ENCODE assay signal across 8 cellular contexts in the genomic region with DNA sequence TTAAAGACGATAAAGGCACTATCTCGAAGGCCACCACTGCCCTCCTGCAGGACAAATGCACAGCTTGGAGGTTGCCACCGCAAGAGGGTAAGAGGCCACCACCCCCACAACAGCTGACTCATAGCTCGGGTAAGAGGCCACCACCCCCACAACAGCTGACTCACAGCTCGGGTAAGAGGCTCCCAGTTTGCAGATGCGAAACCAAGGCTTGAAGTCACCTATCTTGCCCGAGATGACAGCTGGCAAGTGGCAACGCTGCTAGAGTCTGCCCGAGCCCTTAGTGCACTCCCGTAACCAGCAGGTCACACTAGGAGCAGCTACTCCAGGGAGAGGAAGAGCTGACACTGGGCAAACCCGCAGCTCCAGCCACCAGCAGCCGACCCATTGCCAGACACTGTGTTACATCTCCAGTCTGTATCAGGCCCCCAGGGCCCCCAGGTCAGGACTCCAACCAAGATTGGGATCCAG. TPM values are rescaled to one million over a fixed set of nuclear protein-coding genes. Genes with fewer than 3 reads are reported as not detected.
DNase-seq lines count a peak whose midpoint lies in the region; ATAC-seq and TF ChIP-seq lines count a peak whose summit lies in the region.

No MANE protein-coding gene starts in this region.

- TF ChIP-seq CTCF in kidney epithelial cell (IDR thresholded peaks at IDR 0.05; ENCODE audit: insufficient read depth, low read length, poor library complexity, severe bottlenecking) (no peak), progenitor cell of endocrine pancreas (IDR thresholded peaks at IDR 0.05; ENCODE audit: unreplicated experiment) (no peak)

- H3K4me3 Mint-ChIP-seq in progenitor cell of endocrine pancreas (ENCODE audit: low read depth), result no peak overlapping the region

- no peak overlapping the region for H3K4me3 ChIP-seq in kidney epithelial cell (ENCODE audit: low read depth, low read length)

- H3K27me3 ChIP-seq in kidney epithelial cell (ENCODE audit: control insufficient read depth, insufficient read depth, low read length), result no peaks in the 10 kb centered on the region

- no peaks in the 10 kb centered on the region for H3K9me3 Mint-ChIP-seq in progenitor cell of endocrine pancreas (ENCODE audit: low read depth)

- H3K4me1 Mint-ChIP-seq in progenitor cell of endocrine pancreas (ENCODE audit: low read depth), result peaks cover 14% of the 10 kb centered on the region

- H3K36me3 Mint-ChIP-seq in progenitor cell of endocrine pancreas (ENCODE audit: insufficient read depth), result peaks cover 2% of the 10 kb centered on the region

- peaks cover 2% of the 10 kb centered on the region for H3K27me3 Mint-ChIP-seq in progenitor cell of endocrine pancreas

- peak; percentile 78 for ATAC-seq in GM18520 (IDR thresholded peaks at IDR 0.05; ENCODE audit: unreplicated experiment)
- ATAC-seq in HG03045 (IDR thresholded peaks at IDR 0.05; ENCODE audit: unreplicated experiment), result peak; percentile 88
- ATAC-seq in HG03025 (IDR thresholded peaks at IDR 0.05; ENCODE audit: low FRiP score, unreplicated experiment), result no peak

- DNase-seq in RPMI8226, result peak; percentile 98
- DNase-seq in activated effector memory CD4-positive, alpha-beta T cell treated with Interleukin-2 at 50 U/mL for 16 hours, result peak; percentile 54
- peak; percentile 79 for DNase-seq in kidney epithelial cell (ENCODE audit: low read depth)
- peak; percentile 90 for DNase-seq in stimulated activated CD8-positive, alpha-beta memory T cell treated with anti-CD3 and anti-CD28 coated beads, Interleukin-4, amount 100 ng/mL, for 48 hours
- DNase-seq in progenitor cell of endocrine pancreas (ENCODE audit: low spot score, unreplicated experiment), result no peak

- no peaks in the 10 kb centered on the region for H3K36me3 ChIP-seq in kidney epithelial cell (ENCODE audit: control insufficient read depth, insufficient read depth, low read length)

- H3K27ac Mint-ChIP-seq in progenitor cell of endocrine pancreas, result no peak overlapping the region

RNA-seq across cellular contexts. Expression of a gene that starts 17.1 kb away (rescaled TPM):
- 60.0 and 73.7 TPM in 2 replicates for total RNA-seq in kidney epithelial cell
- 5.5 and 6.6 TPM in 2 replicates for total RNA-seq in progenitor cell of endocrine pancreas

RNA-seq across cellular contexts. Expression of a gene that starts 41.0 kb away (rescaled TPM):
- total RNA-seq in kidney epithelial cell (24.4 and 26.3 TPM in 2 replicates), progenitor cell of endocrine pancreas (36.0 and 36.2 TPM in 2 replicates)
